Comparison of ENCODE assay signal across 1 cellular context in the genomic region with DNA sequence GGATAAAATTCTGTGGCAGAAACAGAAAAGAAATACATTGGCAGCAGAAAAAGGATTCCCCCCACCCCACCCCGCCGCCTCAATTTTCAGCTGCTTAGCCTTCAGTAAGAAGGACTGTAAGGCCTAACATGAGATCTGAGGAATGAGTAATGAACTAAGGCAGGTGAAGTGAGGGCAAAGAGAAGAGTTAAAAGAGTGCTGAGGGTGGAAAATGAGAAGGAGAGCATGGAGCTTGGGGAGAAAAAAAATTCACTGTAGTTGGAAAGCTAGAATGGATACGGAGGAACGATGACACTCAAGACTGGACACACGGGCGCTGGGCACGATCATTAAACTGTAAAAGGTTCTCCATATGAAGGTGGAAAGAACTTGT.
TF ChIP-seq lines count a peak whose summit lies in the region.

No MANE protein-coding gene starts in this region.

TF ChIP-seq in K562, 482 proteins besides CTCF, POLR2A, EP300 and RAD21 (continues in another document):
- TF ChIP-seq, protein P1, sequence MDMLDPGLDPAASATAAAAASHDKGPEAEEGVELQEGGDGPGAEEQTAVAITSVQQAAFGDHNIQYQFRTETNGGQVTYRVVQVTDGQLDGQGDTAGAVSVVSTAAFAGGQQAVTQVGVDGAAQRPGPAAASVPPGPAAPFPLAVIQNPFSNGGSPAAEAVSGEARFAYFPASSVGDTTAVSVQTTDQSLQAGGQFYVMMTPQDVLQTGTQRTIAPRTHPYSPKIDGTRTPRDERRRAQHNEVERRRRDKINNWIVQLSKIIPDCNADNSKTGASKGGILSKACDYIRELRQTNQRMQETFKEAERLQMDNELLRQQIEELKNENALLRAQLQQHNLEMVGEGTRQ (CRISPR knock-in tag; IDR thresholded peaks at IDR 0.05): no peak
- TF ChIP-seq NRF1 (conservative IDR thresholded peaks at IDR 0.05 in 1 of 2, IDR thresholded peaks at IDR 0.05 in 1 of 2) (no peak; a peak in 1 of 4 replicates), PTRF (tag; IDR thresholded peaks at IDR 0.05) (no peak), ZNF551 (CRISPR knock-in tag; IDR thresholded peaks at IDR 0.05) (no peak), CHD4 (IDR thresholded peaks at IDR 0.05; ENCODE audit: insufficient read depth, insufficient replicate concordance, low read depth, low read length, poor library complexity, severe bottlenecking) (no peak), WHSC1 (IDR thresholded peaks at IDR 0.05; ENCODE audit: low read length) (no peak), SMARCA5 (IDR thresholded peaks at IDR 0.05) (0 out of 2 replicates have a peak, but pooled peaks have one; percentile 10), C11orf30 (IDR thresholded peaks at IDR 0.05; ENCODE audit: low read depth) (peak; percentile 41; the same call in 1 of the 2 replicates), SRSF9 (IDR thresholded peaks at IDR 0.05; ENCODE audit: borderline replicate concordance, low read depth, low read length) (no peak), RFX1 (IDR thresholded peaks at IDR 0.05) (no peak), HDGF (IDR thresholded peaks at IDR 0.05) (peak; percentile 84; the same call in 1 of the 2 replicates), ZSCAN32 (CRISPR knock-in tag; IDR thresholded peaks at IDR 0.05) (no peak), KLF6 (CRISPR knock-in tag; IDR thresholded peaks at IDR 0.05; ENCODE audit: borderline replicate concordance) (no peak), EHMT2 (IDR thresholded peaks at IDR 0.05) (peak; percentile 65; the same call in 1 of the 2 replicates), NFIC (IDR thresholded peaks at IDR 0.05) (no peak), LEF1 (IDR thresholded peaks at IDR 0.05) (no peak), ZNF24 (IDR thresholded peaks at IDR 0.05) (no peak), ZNF384 (IDR thresholded peaks at IDR 0.05; ENCODE audit: low read depth, low read length) (0 out of 2 replicates have a peak, but pooled peaks have one; percentile 13), MED1 (CRISPR knock-in tag; IDR thresholded peaks at IDR 0.05; ENCODE audit: borderline replicate concordance) (no peak), RBM14 (IDR thresholded peaks at IDR 0.05; ENCODE audit: borderline replicate concordance, insufficient read depth, low read depth, low read length) (no peak), ELF4 (CRISPR knock-in tag; IDR thresholded peaks at IDR 0.05) (peak; percentile 56; the same call in 1 of the 2 replicates), RBBP5 (IDR thresholded peaks at IDR 0.05; ENCODE audit: borderline replicate concordance, insufficient read depth, low read length, poor library complexity, severe bottlenecking) (peak; percentile 33), SRSF1 (IDR thresholded peaks at IDR 0.05; ENCODE audit: low read depth, low read length) (no peak)
- TF ChIP-seq, protein P2, sequence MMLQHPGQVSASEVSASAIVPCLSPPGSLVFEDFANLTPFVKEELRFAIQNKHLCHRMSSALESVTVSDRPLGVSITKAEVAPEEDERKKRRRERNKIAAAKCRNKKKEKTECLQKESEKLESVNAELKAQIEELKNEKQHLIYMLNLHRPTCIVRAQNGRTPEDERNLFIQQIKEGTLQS (IDR thresholded peaks at IDR 0.05): no peak
- TF ChIP-seq, protein P2 (CRISPR knock-in tag; conservative IDR thresholded peaks at IDR 0.05): no peak
- TF ChIP-seq, protein P3, sequence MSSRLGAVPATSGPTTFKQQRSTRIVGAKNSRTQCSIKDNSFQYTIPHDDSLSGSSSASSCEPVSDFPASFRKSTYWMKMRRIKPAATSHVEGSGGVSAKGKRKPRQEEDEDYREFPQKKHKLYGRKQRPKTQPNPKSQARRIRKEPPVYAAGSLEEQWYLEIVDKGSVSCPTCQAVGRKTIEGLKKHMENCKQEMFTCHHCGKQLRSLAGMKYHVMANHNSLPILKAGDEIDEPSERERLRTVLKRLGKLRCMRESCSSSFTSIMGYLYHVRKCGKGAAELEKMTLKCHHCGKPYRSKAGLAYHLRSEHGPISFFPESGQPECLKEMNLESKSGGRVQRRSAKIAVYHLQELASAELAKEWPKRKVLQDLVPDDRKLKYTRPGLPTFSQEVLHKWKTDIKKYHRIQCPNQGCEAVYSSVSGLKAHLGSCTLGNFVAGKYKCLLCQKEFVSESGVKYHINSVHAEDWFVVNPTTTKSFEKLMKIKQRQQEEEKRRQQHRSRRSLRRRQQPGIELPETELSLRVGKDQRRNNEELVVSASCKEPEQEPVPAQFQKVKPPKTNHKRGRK (tag; IDR thresholded peaks at IDR 0.05): peak; percentile 96
- TF ChIP-seq, protein P4, sequence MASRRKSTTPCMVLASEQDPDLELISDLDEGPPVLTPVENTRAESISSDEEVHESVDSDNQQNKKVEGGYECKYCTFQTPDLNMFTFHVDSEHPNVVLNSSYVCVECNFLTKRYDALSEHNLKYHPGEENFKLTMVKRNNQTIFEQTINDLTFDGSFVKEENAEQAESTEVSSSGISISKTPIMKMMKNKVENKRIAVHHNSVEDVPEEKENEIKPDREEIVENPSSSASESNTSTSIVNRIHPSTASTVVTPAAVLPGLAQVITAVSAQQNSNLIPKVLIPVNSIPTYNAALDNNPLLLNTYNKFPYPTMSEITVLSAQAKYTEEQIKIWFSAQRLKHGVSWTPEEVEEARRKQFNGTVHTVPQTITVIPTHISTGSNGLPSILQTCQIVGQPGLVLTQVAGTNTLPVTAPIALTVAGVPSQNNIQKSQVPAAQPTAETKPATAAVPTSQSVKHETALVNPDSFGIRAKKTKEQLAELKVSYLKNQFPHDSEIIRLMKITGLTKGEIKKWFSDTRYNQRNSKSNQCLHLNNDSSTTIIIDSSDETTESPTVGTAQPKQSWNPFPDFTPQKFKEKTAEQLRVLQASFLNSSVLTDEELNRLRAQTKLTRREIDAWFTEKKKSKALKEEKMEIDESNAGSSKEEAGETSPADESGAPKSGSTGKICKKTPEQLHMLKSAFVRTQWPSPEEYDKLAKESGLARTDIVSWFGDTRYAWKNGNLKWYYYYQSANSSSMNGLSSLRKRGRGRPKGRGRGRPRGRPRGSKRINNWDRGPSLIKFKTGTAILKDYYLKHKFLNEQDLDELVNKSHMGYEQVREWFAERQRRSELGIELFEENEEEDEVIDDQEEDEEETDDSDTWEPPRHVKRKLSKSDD (conservative IDR thresholded peaks at IDR 0.05; ENCODE audit: low read length): no peak
- TF ChIP-seq, protein P5, sequence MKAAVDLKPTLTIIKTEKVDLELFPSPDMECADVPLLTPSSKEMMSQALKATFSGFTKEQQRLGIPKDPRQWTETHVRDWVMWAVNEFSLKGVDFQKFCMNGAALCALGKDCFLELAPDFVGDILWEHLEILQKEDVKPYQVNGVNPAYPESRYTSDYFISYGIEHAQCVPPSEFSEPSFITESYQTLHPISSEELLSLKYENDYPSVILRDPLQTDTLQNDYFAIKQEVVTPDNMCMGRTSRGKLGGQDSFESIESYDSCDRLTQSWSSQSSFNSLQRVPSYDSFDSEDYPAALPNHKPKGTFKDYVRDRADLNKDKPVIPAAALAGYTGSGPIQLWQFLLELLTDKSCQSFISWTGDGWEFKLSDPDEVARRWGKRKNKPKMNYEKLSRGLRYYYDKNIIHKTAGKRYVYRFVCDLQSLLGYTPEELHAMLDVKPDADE (conservative IDR thresholded peaks at IDR 0.05; ENCODE audit: control insufficient read depth, low read depth, low read length): no peak
- TF ChIP-seq, protein P6, sequence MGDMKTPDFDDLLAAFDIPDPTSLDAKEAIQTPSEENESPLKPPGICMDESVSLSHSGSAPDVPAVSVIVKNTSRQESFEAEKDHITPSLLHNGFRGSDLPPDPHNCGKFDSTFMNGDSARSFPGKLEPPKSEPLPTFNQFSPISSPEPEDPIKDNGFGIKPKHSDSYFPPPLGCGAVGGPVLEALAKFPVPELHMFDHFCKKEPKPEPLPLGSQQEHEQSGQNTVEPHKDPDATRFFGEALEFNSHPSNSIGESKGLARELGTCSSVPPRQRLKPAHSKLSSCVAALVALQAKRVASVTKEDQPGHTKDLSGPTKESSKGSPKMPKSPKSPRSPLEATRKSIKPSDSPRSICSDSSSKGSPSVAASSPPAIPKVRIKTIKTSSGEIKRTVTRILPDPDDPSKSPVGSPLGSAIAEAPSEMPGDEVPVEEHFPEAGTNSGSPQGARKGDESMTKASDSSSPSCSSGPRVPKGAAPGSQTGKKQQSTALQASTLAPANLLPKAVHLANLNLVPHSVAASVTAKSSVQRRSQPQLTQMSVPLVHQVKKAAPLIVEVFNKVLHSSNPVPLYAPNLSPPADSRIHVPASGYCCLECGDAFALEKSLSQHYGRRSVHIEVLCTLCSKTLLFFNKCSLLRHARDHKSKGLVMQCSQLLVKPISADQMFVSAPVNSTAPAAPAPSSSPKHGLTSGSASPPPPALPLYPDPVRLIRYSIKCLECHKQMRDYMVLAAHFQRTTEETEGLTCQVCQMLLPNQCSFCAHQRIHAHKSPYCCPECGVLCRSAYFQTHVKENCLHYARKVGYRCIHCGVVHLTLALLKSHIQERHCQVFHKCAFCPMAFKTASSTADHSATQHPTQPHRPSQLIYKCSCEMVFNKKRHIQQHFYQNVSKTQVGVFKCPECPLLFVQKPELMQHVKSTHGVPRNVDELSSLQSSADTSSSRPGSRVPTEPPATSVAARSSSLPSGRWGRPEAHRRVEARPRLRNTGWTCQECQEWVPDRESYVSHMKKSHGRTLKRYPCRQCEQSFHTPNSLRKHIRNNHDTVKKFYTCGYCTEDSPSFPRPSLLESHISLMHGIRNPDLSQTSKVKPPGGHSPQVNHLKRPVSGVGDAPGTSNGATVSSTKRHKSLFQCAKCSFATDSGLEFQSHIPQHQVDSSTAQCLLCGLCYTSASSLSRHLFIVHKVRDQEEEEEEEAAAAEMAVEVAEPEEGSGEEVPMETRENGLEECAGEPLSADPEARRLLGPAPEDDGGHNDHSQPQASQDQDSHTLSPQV (IDR thresholded peaks at IDR 0.05): no peak
- TF ChIP-seq, protein P7, sequence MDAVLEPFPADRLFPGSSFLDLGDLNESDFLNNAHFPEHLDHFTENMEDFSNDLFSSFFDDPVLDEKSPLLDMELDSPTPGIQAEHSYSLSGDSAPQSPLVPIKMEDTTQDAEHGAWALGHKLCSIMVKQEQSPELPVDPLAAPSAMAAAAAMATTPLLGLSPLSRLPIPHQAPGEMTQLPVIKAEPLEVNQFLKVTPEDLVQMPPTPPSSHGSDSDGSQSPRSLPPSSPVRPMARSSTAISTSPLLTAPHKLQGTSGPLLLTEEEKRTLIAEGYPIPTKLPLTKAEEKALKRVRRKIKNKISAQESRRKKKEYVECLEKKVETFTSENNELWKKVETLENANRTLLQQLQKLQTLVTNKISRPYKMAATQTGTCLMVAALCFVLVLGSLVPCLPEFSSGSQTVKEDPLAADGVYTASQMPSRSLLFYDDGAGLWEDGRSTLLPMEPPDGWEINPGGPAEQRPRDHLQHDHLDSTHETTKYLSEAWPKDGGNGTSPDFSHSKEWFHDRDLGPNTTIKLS (IDR thresholded peaks at IDR 0.05; ENCODE audit: borderline replicate concordance, low read depth): no peak
- TF ChIP-seq, protein P8, sequence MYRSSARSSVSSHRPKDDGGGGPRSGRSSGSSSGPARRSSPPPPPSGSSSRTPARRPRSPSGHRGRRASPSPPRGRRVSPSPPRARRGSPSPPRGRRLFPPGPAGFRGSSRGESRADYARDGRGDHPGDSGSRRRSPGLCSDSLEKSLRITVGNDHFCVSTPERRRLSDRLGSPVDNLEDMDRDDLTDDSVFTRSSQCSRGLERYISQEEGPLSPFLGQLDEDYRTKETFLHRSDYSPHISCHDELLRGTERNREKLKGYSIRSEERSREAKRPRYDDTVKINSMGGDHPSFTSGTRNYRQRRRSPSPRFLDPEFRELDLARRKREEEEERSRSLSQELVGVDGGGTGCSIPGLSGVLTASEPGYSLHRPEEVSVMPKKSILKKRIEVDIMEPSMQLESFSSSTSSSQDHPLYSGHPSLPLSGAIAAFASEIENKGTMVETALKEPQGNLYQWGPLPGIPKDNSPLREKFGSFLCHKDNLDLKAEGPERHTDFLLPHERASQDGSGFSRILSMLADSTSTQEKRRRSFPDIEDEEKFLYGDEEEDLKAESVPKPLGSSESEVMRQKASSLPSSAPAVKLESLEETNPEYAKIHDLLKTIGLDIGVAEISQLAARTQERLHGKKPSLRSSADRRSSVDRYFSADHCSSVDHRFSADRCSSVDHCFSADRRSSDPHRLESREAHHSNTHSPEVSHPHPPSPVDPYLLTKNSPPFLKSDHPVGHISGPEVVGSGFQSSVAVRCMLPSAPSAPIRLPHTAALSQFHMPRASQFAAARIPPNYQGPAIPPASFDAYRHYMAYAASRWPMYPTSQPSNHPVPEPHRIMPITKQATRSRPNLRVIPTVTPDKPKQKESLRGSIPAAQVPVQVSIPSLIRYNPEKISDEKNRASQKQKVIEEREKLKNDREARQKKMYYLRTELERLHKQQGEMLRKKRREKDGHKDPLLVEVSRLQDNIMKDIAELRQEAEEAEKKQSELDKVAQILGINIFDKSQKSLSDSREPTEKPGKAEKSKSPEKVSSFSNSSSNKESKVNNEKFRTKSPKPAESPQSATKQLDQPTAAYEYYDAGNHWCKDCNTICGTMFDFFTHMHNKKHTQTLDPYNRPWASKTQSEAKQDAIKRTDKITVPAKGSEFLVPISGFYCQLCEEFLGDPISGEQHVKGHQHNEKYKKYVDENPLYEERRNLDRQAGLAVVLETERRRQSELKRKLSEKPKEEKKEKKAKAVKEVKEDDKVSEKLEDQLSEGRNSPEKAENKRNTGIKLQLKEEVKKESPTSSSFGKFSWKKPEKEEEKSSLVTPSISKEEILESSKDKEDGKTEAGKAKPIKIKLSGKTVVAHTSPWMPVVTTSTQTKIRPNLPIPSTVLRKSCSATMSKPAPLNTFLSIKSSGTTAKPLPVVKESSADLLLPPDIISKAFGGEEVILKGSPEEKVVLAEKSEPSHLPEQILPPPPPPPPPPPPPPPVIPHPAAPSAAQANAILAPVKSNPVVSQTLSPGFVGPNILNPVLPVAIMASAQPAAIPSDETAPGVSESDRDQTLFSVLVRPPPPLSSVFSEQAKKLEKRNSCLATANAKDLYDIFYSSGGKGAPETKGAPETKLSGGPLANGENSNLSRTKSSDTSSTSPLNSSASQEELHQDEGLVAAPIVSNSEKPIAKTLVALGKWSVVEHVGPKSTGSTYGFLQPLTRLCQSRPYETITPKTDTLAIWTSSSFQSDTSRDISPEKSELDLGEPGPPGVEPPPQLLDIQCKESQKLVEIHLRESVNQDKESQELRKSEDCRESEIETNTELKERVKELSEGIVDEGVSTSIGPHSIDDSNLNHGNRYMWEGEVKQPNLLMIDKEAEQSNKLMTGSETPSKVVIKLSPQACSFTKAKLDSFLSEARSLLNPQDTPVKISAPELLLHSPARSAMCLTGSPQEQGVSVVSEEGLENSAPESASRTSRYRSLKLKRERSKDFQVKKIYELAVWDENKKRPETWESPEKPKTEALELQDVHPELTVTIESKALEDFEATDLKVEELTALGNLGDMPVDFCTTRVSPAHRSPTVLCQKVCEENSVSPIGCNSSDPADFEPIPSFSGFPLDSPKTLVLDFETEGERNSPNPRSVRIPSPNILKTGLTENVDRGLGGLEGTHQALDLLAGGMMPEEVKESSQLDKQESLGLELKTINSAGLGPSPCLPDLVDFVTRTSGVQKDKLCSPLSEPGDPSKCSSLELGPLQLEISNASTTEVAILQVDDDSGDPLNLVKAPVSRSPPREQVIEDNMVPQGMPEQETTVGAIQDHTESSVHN (IDR thresholded peaks at IDR 0.05; ENCODE audit: borderline replicate concordance in 1 of 2, low read depth in 1 of 2): no peak
